Comparison of ENCODE assay signal across 1 cellular context in the genomic region with DNA sequence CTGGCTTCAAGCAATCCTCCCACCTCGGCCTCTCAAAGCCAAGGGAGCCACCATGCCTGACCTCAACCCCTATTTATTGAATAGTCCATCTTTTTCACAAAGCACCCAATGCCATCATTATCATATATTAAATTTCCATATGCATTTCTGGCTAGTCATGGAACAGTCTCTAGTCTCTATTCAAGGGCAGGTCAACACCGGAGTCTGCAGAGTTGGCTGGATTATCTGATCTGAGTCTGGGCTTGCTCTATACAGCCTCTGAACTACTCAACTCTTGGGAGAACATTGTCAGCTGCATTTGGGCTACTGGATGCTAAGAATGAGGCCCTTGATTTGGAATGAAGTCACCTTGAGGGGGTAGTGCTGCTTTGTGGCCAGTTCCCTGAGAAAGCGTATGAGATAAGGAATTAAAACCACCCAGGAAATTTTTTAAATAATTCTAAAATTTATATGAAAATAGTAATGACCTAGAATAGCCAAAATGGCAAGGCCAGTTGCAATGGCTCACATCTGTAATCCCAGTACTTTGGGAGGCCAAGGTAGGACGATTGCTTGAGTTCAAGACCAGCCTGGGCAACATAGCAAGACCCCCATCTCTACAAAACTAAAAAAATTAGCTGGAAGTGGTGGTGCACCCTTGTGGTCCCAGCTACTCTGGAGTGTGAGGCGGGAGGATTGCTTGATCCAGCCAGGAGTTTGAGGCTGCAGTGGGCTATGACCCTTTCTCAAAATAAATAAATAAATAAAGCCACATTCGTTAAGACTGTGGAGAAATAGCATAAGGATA.
TF ChIP-seq lines count a peak whose summit lies in the region.

No MANE protein-coding gene starts in this region.

TF ChIP-seq in HepG2, 621 proteins besides CTCF, POLR2A, EP300 and RAD21:
- TF ChIP-seq KLF9 (CRISPR knock-in tag; IDR thresholded peaks at IDR 0.05; ENCODE audit: low read depth) (no peak), ZNF121 (CRISPR knock-in tag; IDR thresholded peaks at IDR 0.05) (peak; percentile 84), ZNF589 (CRISPR knock-in tag; conservative IDR thresholded peaks at IDR 0.05) (no peak), DDIT3 (CRISPR knock-in tag; IDR thresholded peaks at IDR 0.05) (no peak), ZNF225 (CRISPR knock-in tag; IDR thresholded peaks at IDR 0.05) (no peak), CREB3 (CRISPR knock-in tag; IDR thresholded peaks at IDR 0.05) (no peak), THAP11 (CRISPR knock-in tag; IDR thresholded peaks at IDR 0.05) (no peak), ATF7-NPFF (CRISPR knock-in tag; IDR thresholded peaks at IDR 0.05; ENCODE audit: low read depth) (no peak)
TF ChIP-seq in HepG2: peak in this region for 1.
